ENCODE assay signal across 24 cellular contexts in genomic region chr1:22825790-22826189, GRCh38.
DNase-seq lines count a peak whose midpoint lies in the region; ATAC-seq and TF ChIP-seq lines count a peak whose summit lies in the region.
"Had no signal": no experiment of that assay in that cellular context is flagged by ENCODE, and none has a peak within 500 bp of the region (broad histone marks: within the 10 kb centered on the region; RNA-seq: fewer than 3 reads in every experiment).

No MANE protein-coding gene starts in this region.

- H3K36me3 ChIP-seq in endodermal cell (ENCODE audit: control insufficient read depth, insufficient read depth, low read length) (no peaks in the 10 kb centered on the region), ovary (no peaks in the 10 kb centered on the region)
- H3K36me3 ChIP-seq: ascending aorta, WERI-Rb-1 had no signal

- TF ChIP-seq POLR2A in ovary (IDR thresholded peaks at IDR 0.05): no peak

- H3K36me3 Mint-ChIP-seq in endodermal cell (ENCODE audit: low read depth): no peaks in the 10 kb centered on the region
- H3K36me3 Mint-ChIP-seq: CD8-positive, alpha-beta memory T cell; natural killer cell had no signal

- H3K4me3 ChIP-seq in endodermal cell (ENCODE audit: low read length): no peak overlapping the region
- no peak overlapping the region for H3K4me3 ChIP-seq in ovary
- H3K4me3 ChIP-seq: ascending aorta, smooth muscle cell had no signal

- no peaks in the 10 kb centered on the region for H3K9me3 Mint-ChIP-seq in endodermal cell
- H3K9me3 Mint-ChIP-seq: activated CD4-positive, alpha-beta memory T cell treated with anti-CD3 and anti-CD28 coated beads, Interleukin-2, amount 10 ng/mL, durations not matched to agents 7 days and 5 days; activated T-cell treated with anti-CD3 and anti-CD28 coated beads, Interleukin-2, amount 50 U/mL, for 24 hours; CD8-positive, alpha-beta memory T cell; natural killer cell; T-helper 1 cell treated with Interleukin-12 subunit alpha and Interleukin-12 subunit beta and Interleukin-4 antibody, amounts not matched to agents 30 μg/mL and 1 μg/mL, for 36 hours had no signal

- no peak for TF ChIP-seq EP300 in ovary (IDR thresholded peaks at IDR 0.05)

- peak overlapping the region; percentile 68 for H3K27ac Mint-ChIP-seq in endodermal cell
- H3K27ac Mint-ChIP-seq: activated CD4-positive, alpha-beta memory T cell treated with anti-CD3 and anti-CD28 coated beads, Interleukin-2, amount 10 ng/mL, durations not matched to agents 7 days and 5 days; activated T-cell treated with anti-CD3 and anti-CD28 coated beads, Interleukin-2, amount 50 U/mL, for 24 hours; CD8-positive, alpha-beta memory T cell; natural killer cell; T-helper 1 cell treated with Interleukin-12 subunit alpha and Interleukin-12 subunit beta and Interleukin-4 antibody, amounts not matched to agents 30 μg/mL and 1 μg/mL, for 36 hours had no signal

- WGBS in endodermal cell (ENCODE audit: insufficient coverage in 1 of 2, insufficient read length in 1 of 2), 2 experiments: 75 to 79% methylated on average over 3 of the region's 3 CpGs
- 45 to 53% (median 51%) methylated on average over 3 of the region's 3 CpGs for WGBS in ovary, 3 donors

- intact Hi-C loops in ovary (cut with DNase I): loop anchor here in 1 of 4 donors (2.0 kb wide), 1 partner anchor 37 kb away; no protein-coding TSS in a partner anchor

- no peak overlapping the region for H3K27ac ChIP-seq in endodermal cell (ENCODE audit: low read depth, low read length)
- H3K27ac ChIP-seq in ovary: peak overlapping the region; percentile 29 to 35
- H3K27ac ChIP-seq: ascending aorta, foreskin keratinocyte, WERI-Rb-1 had no signal

- no peak overlapping the region for H3K9ac ChIP-seq in endodermal cell (ENCODE audit: extremely low read depth, low read length, poor library complexity, severe bottlenecking)

- TF ChIP-seq CTCF in endodermal cell (conservative IDR thresholded peaks at IDR 0.05): no peak
- TF ChIP-seq CTCF in ovary (IDR thresholded peaks at IDR 0.05): no peak

- H3K9me3 ChIP-seq in endodermal cell (ENCODE audit: control insufficient read depth, low read length) (no peaks in the 10 kb centered on the region), ovary (no peaks in the 10 kb centered on the region)
- H3K9me3 ChIP-seq: ascending aorta had no signal

- peaks cover 18% of the 10 kb centered on the region for H3K4me1 ChIP-seq in endodermal cell (ENCODE audit: control insufficient read depth, insufficient read depth, low read length)
- H3K4me1 ChIP-seq in ovary (ENCODE audit: insufficient read depth): peaks cover 12% of the 10 kb centered on the region
- H3K4me1 ChIP-seq: ascending aorta had no signal

- H3K27me3 ChIP-seq in endodermal cell (ENCODE audit: control insufficient read depth, insufficient read depth, low read length, poor library complexity, severe bottlenecking) (no peaks in the 10 kb centered on the region), ovary (no peaks in the 10 kb centered on the region)
- H3K27me3 ChIP-seq: ascending aorta, foreskin keratinocyte had no signal

- peaks cover 35% of the 10 kb centered on the region for H3K4me1 Mint-ChIP-seq in endodermal cell
- H3K4me1 Mint-ChIP-seq: activated CD4-positive, alpha-beta memory T cell treated with anti-CD3 and anti-CD28 coated beads, Interleukin-2, amount 10 ng/mL, durations not matched to agents 7 days and 5 days; CD8-positive, alpha-beta memory T cell; natural killer cell had no signal

- ATAC-seq in HG02798 (IDR thresholded peaks at IDR 0.05; ENCODE audit: poor library complexity, unreplicated experiment): no peak
- ATAC-seq in GM21737 (IDR thresholded peaks at IDR 0.05; ENCODE audit: unreplicated experiment): no peak
- ATAC-seq in left lobe of liver: no peak
- ATAC-seq: foreskin keratinocyte, natural killer cell had no signal

- DNase-seq in Daoy (ENCODE audit: low read depth) (peak; percentile 20), NCI-H446 treated with DMSO at 0.1 percent for 48 hours (lab: John Stamatoyannopoulos, UW) (peak; percentile 64), endodermal cell (no peak), ovary (no peak), left lobe of liver (ENCODE audit: low spot score) (no peak), CD1c-positive myeloid dendritic cell (ENCODE audit: extremely low spot score) (no peak)
- DNase-seq: activated CD4-positive, alpha-beta memory T cell treated with anti-CD3 and anti-CD28 coated beads, Interleukin-2, amount 10 ng/mL, durations not matched to agents 7 days and 5 days; activated naive CD4-positive, alpha-beta T cell treated with anti-CD3 and anti-CD28 coated beads, Interleukin-2, amount 50 U/mL, for 16 hours; activated T-cell treated with anti-CD3 and anti-CD28 coated beads, Interleukin-2, amount 50 U/mL, for 24 hours; DND-41; foreskin keratinocyte; natural killer cell; NCI-H1092 treated with DMSO at 0.1 percent for 48 hours; NCI-H2081 treated with DMSO at 0.1 percent for 48 hours; NCI-H524; SIG-M5; stimulated activated CD4-positive, alpha-beta T cell treated with anti-CD3 and anti-CD28 coated beads, Interleukin-4, amount 100 ng/mL, for 4 hours; WERI-Rb-1 had no signal

- H3K27me3 Mint-ChIP-seq in endodermal cell (ENCODE audit: insufficient read depth): peaks cover 2% of the 10 kb centered on the region

- no peak overlapping the region for H3K4me3 Mint-ChIP-seq in endodermal cell
- H3K4me3 Mint-ChIP-seq: activated CD4-positive, alpha-beta memory T cell treated with anti-CD3 and anti-CD28 coated beads, Interleukin-2, amount 10 ng/mL, durations not matched to agents 7 days and 5 days; activated T-cell treated with anti-CD3 and anti-CD28 coated beads, Interleukin-2, amount 50 U/mL, for 24 hours; CD8-positive, alpha-beta memory T cell; natural killer cell; T-helper 1 cell treated with Interleukin-12 subunit alpha and Interleukin-12 subunit beta and Interleukin-4 antibody, amounts not matched to agents 30 μg/mL and 1 μg/mL, for 36 hours had no signal

Comparison
In these comparisons a context has a peak if more than half of its experiments do, and no peak if none do; other contexts are left out.
1. DNase-seq: peak in Daoy (single experiment) and NCI-H446 treated with DMSO at 0.1 percent for 48 hours (single experiment); none in endodermal cell (single experiment), ovary (0 of 5), left lobe of liver (single experiment) and CD1c-positive myeloid dendritic cell (single experiment).